Comparison of ENCODE assay signal across 1 cellular context in genomic region chr19:20776083-20777076, GRCh38.
TF ChIP-seq lines count a peak whose summit lies in the region.

Gene ZNF66, plus strand, starts transcription at chr19:20776304. Its CDS starts 144 bp downstream, at chr19:20776448.

TF ChIP-seq in HepG2, 621 proteins besides CTCF, POLR2A, EP300 and RAD21 (continued from another document and continues in another):
- TF ChIP-seq ZSCAN20 (CRISPR knock-in tag; IDR thresholded peaks at IDR 0.05; ENCODE audit: borderline replicate concordance) (no peak), HIC2 (CRISPR knock-in tag; IDR thresholded peaks at IDR 0.05; ENCODE audit: low read depth) (no peak), MED1 (CRISPR knock-in tag; IDR thresholded peaks at IDR 0.05) (no peak), PHF8 (CRISPR knock-in tag; IDR thresholded peaks at IDR 0.05) (peak; percentile 65), TFDP1 (CRISPR knock-in tag; IDR thresholded peaks at IDR 0.05; ENCODE audit: borderline replicate concordance) (peak; percentile 82; the same call in 1 of the 2 replicates), FOXA3 (CRISPR knock-in tag; IDR thresholded peaks at IDR 0.05) (no peak), GATAD1 (CRISPR knock-in tag; IDR thresholded peaks at IDR 0.05) (no peak), PBX3 (CRISPR knock-in tag; IDR thresholded peaks at IDR 0.05; ENCODE audit: borderline replicate concordance) (no peak), SNAI1 (CRISPR knock-in tag; IDR thresholded peaks at IDR 0.05; ENCODE audit: borderline replicate concordance) (no peak), MED8 (CRISPR knock-in tag; IDR thresholded peaks at IDR 0.05; ENCODE audit: insufficient replicate concordance) (no peak), ZNF7 (CRISPR knock-in tag; IDR thresholded peaks at IDR 0.05) (no peak), ZNF292 (CRISPR knock-in tag; IDR thresholded peaks at IDR 0.05; ENCODE audit: borderline replicate concordance, low read depth) (no peak; the same call in 1 of the 2 replicates), ZNF878 (CRISPR knock-in tag; IDR thresholded peaks at IDR 0.05) (no peak), ZNF264 (CRISPR knock-in tag; IDR thresholded peaks at IDR 0.05) (no peak), E2F5 (CRISPR knock-in tag; conservative IDR thresholded peaks at IDR 0.05) (peak; percentile 65), YY1 (IDR thresholded peaks at IDR 0.05; ENCODE audit: insufficient read depth, insufficient replicate concordance, low read depth, low read length) (peak; percentile 71), ZFP36L2 (CRISPR knock-in tag; IDR thresholded peaks at IDR 0.05) (no peak), SMARCE1 (IDR thresholded peaks at IDR 0.05; ENCODE audit: borderline replicate concordance) (no peak), ZNF776 (CRISPR knock-in tag; IDR thresholded peaks at IDR 0.05) (no peak), MXD1 (CRISPR knock-in tag; IDR thresholded peaks at IDR 0.05) (0 out of 2 replicates have a peak, but pooled peaks have one; percentile 38), NCOR1 (IDR thresholded peaks at IDR 0.05; ENCODE audit: borderline replicate concordance, low read length) (no peak), ARHGAP35 (CRISPR knock-in tag; IDR thresholded peaks at IDR 0.05; ENCODE audit: borderline replicate concordance) (no peak), ZKSCAN5 (CRISPR knock-in tag; IDR thresholded peaks at IDR 0.05) (no peak), SYNCRIP (IDR thresholded peaks at IDR 0.05; ENCODE audit: insufficient read depth, low read depth, low read length) (no peak), TRIM24 (CRISPR knock-in tag; IDR thresholded peaks at IDR 0.05) (no peak), GMEB1 (CRISPR knock-in tag; IDR thresholded peaks at IDR 0.05; ENCODE audit: borderline replicate concordance) (no peak), NFIB (CRISPR knock-in tag; IDR thresholded peaks at IDR 0.05; ENCODE audit: borderline replicate concordance) (no peak), ZNF790 (CRISPR knock-in tag; IDR thresholded peaks at IDR 0.05; ENCODE audit: borderline replicate concordance) (no peak), HDAC1 (CRISPR knock-in tag; IDR thresholded peaks at IDR 0.05) (peak; percentile 78), ZKSCAN1 (IDR thresholded peaks at IDR 0.05; ENCODE audit: low read length) (no peak), ZNF788 (CRISPR knock-in tag; IDR thresholded peaks at IDR 0.05; ENCODE audit: borderline replicate concordance) (no peak; the same call in 1 of the 2 replicates), LRRFIP1 (CRISPR knock-in tag; conservative IDR thresholded peaks at IDR 0.05) (no peak), U2AF2 (IDR thresholded peaks at IDR 0.05; ENCODE audit: low read depth, low read length) (no peak), THAP9 (CRISPR knock-in tag; IDR thresholded peaks at IDR 0.05; ENCODE audit: borderline replicate concordance) (peak; percentile 72; the same call in 1 of the 2 replicates), ETV6 (CRISPR knock-in tag; conservative IDR thresholded peaks at IDR 0.05) (no peak), ZNF639 (CRISPR knock-in tag; conservative IDR thresholded peaks at IDR 0.05) (no peak), SCMH1 (CRISPR knock-in tag; IDR thresholded peaks at IDR 0.05; ENCODE audit: borderline replicate concordance) (no peak), TFDP2 (CRISPR knock-in tag; IDR thresholded peaks at IDR 0.05) (peak; percentile 87), ZNF720 (CRISPR knock-in tag; IDR thresholded peaks at IDR 0.05) (no peak), ARID3A (IDR thresholded peaks at IDR 0.05; ENCODE audit: low read depth, low read length) (0 out of 2 replicates have a peak, but pooled peaks have one; percentile 17), KLF6 (CRISPR knock-in tag; IDR thresholded peaks at IDR 0.05) (no peak), HDAC2 (CRISPR knock-in tag; IDR thresholded peaks at IDR 0.05) (no peak), ZNF768 (CRISPR knock-in tag; IDR thresholded peaks at IDR 0.05) (no peak), TEF (CRISPR knock-in tag; IDR thresholded peaks at IDR 0.05) (no peak), IRX3 (CRISPR knock-in tag; IDR thresholded peaks at IDR 0.05; ENCODE audit: borderline replicate concordance, low read depth) (no peak), LBX2 (CRISPR knock-in tag; IDR thresholded peaks at IDR 0.05; ENCODE audit: borderline replicate concordance) (no peak)
